ENCODE assay signal across 1 cellular context in genomic region chr9:137293482-137294090, GRCh38.
TF ChIP-seq lines count a peak whose summit lies in the region.

No MANE protein-coding gene starts in this region.

TF ChIP-seq in HCT116, 20 proteins besides CTCF, POLR2A, EP300 and RAD21 (continued from another document):
- TF ChIP-seq ZBTB33 (IDR thresholded peaks at IDR 0.05; ENCODE audit: extremely low read depth, insufficient replicate concordance, low read length), result no peak
- no peak for TF ChIP-seq ELF1 (IDR thresholded peaks at IDR 0.05; ENCODE audit: borderline replicate concordance, low read depth)
- TF ChIP-seq FOSL1 (IDR thresholded peaks at IDR 0.05; ENCODE audit: low read depth), result no peak
